In genomic region chr4:185139736-185140135, GRCh38 we compare ENCODE assay signal across 23 cellular contexts. TPM values are rescaled to one million over a fixed set of nuclear protein-coding genes. Genes with fewer than 3 reads are reported as not detected.
A peak's percentile ranks its signal among the peaks of the same experiment; 100 is the strongest.
DNase-seq lines count a peak whose midpoint lies in the region; ATAC-seq and TF ChIP-seq lines count a peak whose summit lies in the region.
"Had no signal": no experiment of that assay in that cellular context is flagged by ENCODE, and none has a peak within 500 bp of the region (broad histone marks: within the 10 kb centered on the region; RNA-seq: fewer than 3 reads in every experiment).

No MANE protein-coding gene starts in this region.

- TF ChIP-seq EP300 in esophagus muscularis mucosa (IDR thresholded peaks at IDR 0.05), result no peak

- H3K4me1 ChIP-seq in heart left ventricle (peaks cover 0 to 56% (median 21%) of the 10 kb centered on the region in 12 donors), esophagus muscularis mucosa (peaks cover 19 to 20% (median 19%) of the 10 kb centered on the region in 4 donors), gastrocnemius medialis (peaks cover 44 to 51% of the 10 kb centered on the region in 2 donors)

- peak overlapping the region in 9 of 12 donors; percentile 17 to 96 (median 54) for H3K27ac ChIP-seq in heart left ventricle
- H3K27ac ChIP-seq in esophagus muscularis mucosa (replicated peaks in 1 of 4), result no peak overlapping the region
- peak overlapping the region; percentile 94 to 99 (median 97) for H3K27ac ChIP-seq in gastrocnemius medialis
- H3K27ac ChIP-seq: BLaER1 treated with 17β-estradiol and CSF1 and Interleukin-3, amounts not matched to agents 10 nM and 100 nM; KMS-11; Peyer's patch; SK-N-MC had no signal

- H3K4me3 ChIP-seq in heart left ventricle (no peak overlapping the region), esophagus muscularis mucosa (no peak overlapping the region), gastrocnemius medialis (no peak overlapping the region)
- H3K4me3 ChIP-seq: BLaER1 treated with 17β-estradiol and CSF1 and Interleukin-3, amounts not matched to agents 10 nM and 100 nM; Peyer's patch; SK-N-MC had no signal

- DNase-seq in heart left ventricle, result peak in 1 of 5 donors; percentile 37
- DNase-seq in cardiac septum (ENCODE audit: low spot score), result no peak
- DNase-seq in RPMI7951 (ENCODE audit: low read depth), result peak; percentile 61
- peak; percentile 78 for DNase-seq in esophagus muscularis mucosa (ENCODE audit: extremely low spot score)
- peak; percentile 71 to 82 for DNase-seq in gastrocnemius medialis
- DNase-seq in stimulated activated CD4-positive, alpha-beta T cell treated with anti-CD3 and anti-CD28 coated beads, Interleukin-12 subunit alpha, Interleukin-12 subunit beta, amount 100 ng/mL, for 4 hours, result no peak
- DNase-seq in cerebellum (ENCODE audit: low spot score), result no peak
- no peak for DNase-seq in HuH-7 (ENCODE audit: low spot score)
- DNase-seq: 8988T; Caco-2; CD4-positive, alpha-beta memory T cell; DND-41; H7; NCI-H1105 treated with DMSO at 0.1 percent for 48 hours; NCI-H1694 treated with DMSO at 0.1 percent for 48 hours; NCI-H2081 treated with DMSO at 0.1 percent for 48 hours; NCI-H2171 treated with DMSO at 0.1 percent for 48 hours; NCI-H524 treated with DMSO at 0.1 percent for 48 hours; Peyer's patch had no signal

- TF ChIP-seq POLR2A in heart left ventricle (IDR thresholded peaks at IDR 0.05) (no peak), esophagus muscularis mucosa (IDR thresholded peaks at IDR 0.05; ENCODE audit: low read depth) (no peak), gastrocnemius medialis (IDR thresholded peaks at IDR 0.05) (peak in 1 of 2 donors; percentile 24)

- H3K9me3 ChIP-seq in heart left ventricle, result no peaks in the 10 kb centered on the region
- no peaks in the 10 kb centered on the region for H3K9me3 ChIP-seq in esophagus muscularis mucosa
- H3K9me3 ChIP-seq in gastrocnemius medialis, result no peaks in the 10 kb centered on the region
- H3K9me3 ChIP-seq: BLaER1 treated with 17β-estradiol and CSF1 and Interleukin-3, amounts not matched to agents 10 nM and 100 nM; Caco-2; Peyer's patch had no signal

- 41 to 56% (median 51%) methylated on average over 6 of the region's 6 CpGs for WGBS in heart left ventricle, 4 donors
- 89% methylated on average over 6 of the region's 6 CpGs for WGBS in esophagus muscularis mucosa

- no peak for ATAC-seq in heart left ventricle
- ATAC-seq in gastrocnemius medialis, result peak; percentile 57 to 61
- ATAC-seq: HepG2 had no signal

- TF ChIP-seq CTCF in heart left ventricle (IDR thresholded peaks at IDR 0.05), result no peak
- no peak for TF ChIP-seq CTCF in esophagus muscularis mucosa (IDR thresholded peaks at IDR 0.05)
- TF ChIP-seq CTCF in gastrocnemius medialis (IDR thresholded peaks at IDR 0.05 in 4 of 5, conservative IDR thresholded peaks at IDR 0.05 in 1 of 5), result no peak

- in situ Hi-C loops in gastrocnemius medialis (cut with MboI; ENCODE audit: low sequenced_read_pairs in 4 of 4), result loop anchor here in 3 of 4 donors (5.0 to 25.0 kb wide), 3 partner anchors 102 to 377 kb away; no protein-coding TSS in a partner anchor

- peaks cover 0 to 2% (median 0%) of the 10 kb centered on the region in 9 donors for H3K36me3 ChIP-seq in heart left ventricle
- peaks cover 0 to 5% (median 0%) of the 10 kb centered on the region in 4 donors for H3K36me3 ChIP-seq in esophagus muscularis mucosa
- H3K36me3 ChIP-seq in gastrocnemius medialis, result peaks cover 0 to 9% of the 10 kb centered on the region in 2 donors
- H3K36me3 ChIP-seq: BLaER1 treated with 17β-estradiol and CSF1 and Interleukin-3, amounts not matched to agents 10 nM and 100 nM; Peyer's patch had no signal

- H3K27me3 ChIP-seq in heart left ventricle (peaks cover 0 to 15% (median 0%) of the 10 kb centered on the region in 9 donors), esophagus muscularis mucosa (no peaks in the 10 kb centered on the region), gastrocnemius medialis (no peaks in the 10 kb centered on the region)
- H3K27me3 ChIP-seq: Peyer's patch had no signal

- intact Hi-C loops in heart left ventricle (cut with DNase I), result loop anchor here in 3 of 10 donors (5.0 to 10.0 kb wide), 4 partner anchors 43 to 315 kb away; partner anchors contain the start of gene ACSL1 (in 2 of the 3)
- intact Hi-C loops in cardiac septum (cut with DNase I), result loop anchor here (5.0 to 10.0 kb wide), 4 partner anchors 322 to 495 kb away; partner anchors contain the start of genes CASP3 and PRIMPOL
- intact Hi-C loops in esophagus muscularis mucosa (cut with DNase I), result loop anchor here (10.0 kb wide), 1 partner anchor 315 kb away; the partner anchor contains the start of gene ACSL1
- intact Hi-C loops in gastrocnemius medialis (cut with DNase I; ENCODE audit: low total_unique reads), result loop anchor here (5.0 to 10.0 kb wide), 4 partner anchors 63 to 795 kb away; partner anchors contain the start of genes CENPU and CFAP97

RNA-seq across cellular contexts. Expression of gene SLC25A4, which starts 3.3 kb away (rescaled TPM):
- total RNA-seq in heart left ventricle, result 1,000 to 10,000 TPM in 8 of 9 donors, 100 to 1,000 TPM in 1; 878 to 2,214 (median 1,547) TPM
- 1,000 to 10,000 TPM in 1 of 2 donors, 100 to 1,000 TPM in 1; 935 to 1,170 TPM for polyA plus RNA-seq in heart left ventricle
- 1,443 TPM for total RNA-seq in cardiac septum
- total RNA-seq in RPMI7951 (2014; rRNA removed; shearing (Covaris generic)), result 9.0 and 13.3 TPM in 2 replicates
- 100 to 1,000 TPM; 135 to 158 (median 140) TPM for total RNA-seq in esophagus muscularis mucosa
- 100 to 1,000 TPM; 360 to 914 (median 389) TPM for total RNA-seq in gastrocnemius medialis
- 25.3 TPM for total RNA-seq in cerebellum

Comparison
In these comparisons a context has a peak if more than half of its experiments do, and no peak if none do; other contexts are left out.
1. ATAC-seq: peak in gastrocnemius medialis (2 of 2); none in heart left ventricle (0 of 4).
2. DNase-seq: peak in RPMI7951 (single experiment), esophagus muscularis mucosa (single experiment) and gastrocnemius medialis (2 of 2); none in cardiac septum (single experiment), stimulated activated CD4-positive, alpha-beta T cell treated with anti-CD3 and anti-CD28 coated beads, Interleukin-12 subunit alpha, Interleukin-12 subunit beta, amount 100 ng/mL, for 4 hours (single experiment), cerebellum (single experiment) and HuH-7 (single experiment).
3. H3K27ac ChIP-seq: peak in heart left ventricle (9 of 12) and gastrocnemius medialis (4 of 4); none in esophagus muscularis mucosa (0 of 4).